In genomic region chr6:157236040-157236725, GRCh38 we compare ENCODE assay signal across 9 cellular contexts.
A peak's percentile ranks its signal among the peaks of the same experiment; 100 is the strongest.
DNase-seq lines count a peak whose midpoint lies in the region; ATAC-seq and TF ChIP-seq lines count a peak whose summit lies in the region.
"Had no signal": no experiment of that assay in that cellular context is flagged by ENCODE, and none has a peak within 500 bp of the region (broad histone marks: within the 10 kb centered on the region; RNA-seq: fewer than 3 reads in every experiment).

No MANE protein-coding gene starts in this region.

- H3K4me3 ChIP-seq in testis: peak overlapping the region; percentile 46 to 52

- no peak for TF ChIP-seq CTCF in brain (conservative IDR thresholded peaks at IDR 0.05)
- no peak for TF ChIP-seq CTCF in testis (IDR thresholded peaks at IDR 0.05)

- intact Hi-C loops in activated CD4-positive, alpha-beta T cell treated with anti-CD3 and anti-CD28 coated beads for 36 hours (cut with DNase I, micrococcal nuclease): loop anchor here in 1 of 2 experiments (5.0 kb wide), 1 partner anchor 36 kb away; no protein-coding TSS in a partner anchor
- intact Hi-C loops in testis (cut with DNase I; ENCODE audit: low total_unique reads): no loop called here

- H3K27ac ChIP-seq in testis: peak overlapping the region in 1 of 2 donors; percentile 64
- H3K27ac ChIP-seq: C4-2B had no signal

- CTCF ChIA-PET in activated CD4-positive, alpha-beta T cell treated with anti-CD3 and anti-CD28 coated beads for 36 hours (lab: Charles Lee): interaction anchor here (0.7 to 2.5 kb wide), 17 partner anchors 9 to 1705 kb away, joined by 3 to 27 read pairs (median 5); no protein-coding TSS in a partner anchor

- TF ChIP-seq POLR2A in testis (IDR thresholded peaks at IDR 0.05): no peak

- peaks cover 14% of the 10 kb centered on the region for H3K4me1 ChIP-seq in testis

- peak; percentile 21 for DNase-seq in activated CD4-positive, alpha-beta T cell treated with anti-CD3 and anti-CD28 coated beads for 36 hours
- DNase-seq in activated CD4-positive, alpha-beta T cell treated with anti-CD3 and anti-CD28 coated beads for 4 hours: no peak
- DNase-seq in left lobe of liver (ENCODE audit: low spot score): no peak
- no peak for DNase-seq in testis
- DNase-seq in SIG-M5 (lab: John Stamatoyannopoulos, UW): no peak
- no peak for DNase-seq in activated CD4-positive, alpha-beta T cell treated with anti-CD3 and anti-CD28 coated beads for 1 hour

- peak overlapping the region; percentile 80 for H3K4me3 Mint-ChIP-seq in activated CD4-positive, alpha-beta T cell treated with anti-CD3 and anti-CD28 coated beads for 36 hours
- peak overlapping the region in 4 of 5 experiments; percentile 89 to 95 (median 92) for H3K4me3 Mint-ChIP-seq in brain

- H3K9me3 Mint-ChIP-seq in activated CD4-positive, alpha-beta T cell treated with anti-CD3 and anti-CD28 coated beads for 36 hours (ENCODE audit: low read depth): peaks cover 2% of the 10 kb centered on the region
- H3K9me3 Mint-ChIP-seq in brain: peaks cover 0 to 13% (median 3%) of the 10 kb centered on the region in 5 experiments

- POLR2A ChIA-PET in activated CD4-positive, alpha-beta T cell treated with anti-CD3 and anti-CD28 coated beads for 36 hours (lab: Charles Lee): no interaction called here

- 1% methylated on average over 56 of the region's 76 CpGs; no CpG with 5 or more reads in 1 of the 2 donors for WGBS in testis, 2 donors

- no peaks in the 10 kb centered on the region for H3K27me3 ChIP-seq in testis

- no peaks in the 10 kb centered on the region for H3K36me3 Mint-ChIP-seq in activated CD4-positive, alpha-beta T cell treated with anti-CD3 and anti-CD28 coated beads for 36 hours (ENCODE audit: low read depth)
- no peaks in the 10 kb centered on the region for H3K36me3 Mint-ChIP-seq in brain

- H3K27me3 Mint-ChIP-seq in activated CD4-positive, alpha-beta T cell treated with anti-CD3 and anti-CD28 coated beads for 36 hours: peaks cover 29% of the 10 kb centered on the region
- peaks cover 37% of the 10 kb centered on the region for H3K27me3 Mint-ChIP-seq in brain

- no peak overlapping the region for H3K27ac Mint-ChIP-seq in activated CD4-positive, alpha-beta T cell treated with anti-CD3 and anti-CD28 coated beads for 36 hours
- H3K27ac Mint-ChIP-seq in brain: no peak overlapping the region

- H3K36me3 ChIP-seq in testis (ENCODE audit: low read depth, missing control alignments): no peaks in the 10 kb centered on the region

- ATAC-seq in activated CD4-positive, alpha-beta T cell treated with anti-CD3 and anti-CD28 coated beads for 36 hours: peak; percentile 34
- ATAC-seq in left lobe of liver (peak; percentile 57), GM21717 (IDR thresholded peaks at IDR 0.05; ENCODE audit: unreplicated experiment) (no peak)

- H3K4me1 Mint-ChIP-seq in activated CD4-positive, alpha-beta T cell treated with anti-CD3 and anti-CD28 coated beads for 36 hours: peaks cover 16% of the 10 kb centered on the region
- peaks cover 49% of the 10 kb centered on the region for H3K4me1 Mint-ChIP-seq in brain

- no peaks in the 10 kb centered on the region for H3K9me3 ChIP-seq in testis
